In the genomic region with DNA sequence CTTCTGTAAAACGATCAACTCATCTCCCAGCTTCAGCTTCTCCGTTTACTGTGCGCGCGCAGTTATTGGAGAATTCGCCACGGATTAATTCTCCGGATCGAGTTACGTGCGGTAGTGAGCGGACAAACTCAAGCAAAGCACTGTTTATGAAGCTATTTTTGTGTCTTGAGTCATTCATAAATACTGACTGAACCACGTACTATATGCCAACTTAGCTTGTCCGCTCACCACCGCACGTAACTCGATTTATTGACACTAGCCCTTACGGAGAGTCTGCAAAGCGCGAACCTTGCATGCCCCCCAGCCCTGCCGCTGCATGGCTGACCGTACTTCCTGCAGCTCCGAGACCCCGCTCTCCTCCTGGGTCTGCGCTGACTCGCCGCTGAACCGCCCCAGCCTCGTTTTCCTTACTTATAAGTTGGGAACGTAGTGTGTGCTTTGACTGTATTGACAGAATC, we compare ENCODE assay signal across 8 cellular contexts.
A peak's percentile ranks its signal among the peaks of the same experiment; 100 is the strongest.
DNase-seq lines count a peak whose midpoint lies in the region; ATAC-seq lines count a peak whose summit lies in the region.

No MANE protein-coding gene starts in this region.

- H3K36me3 ChIP-seq in iPS-15b (ENCODE audit: control insufficient read depth, insufficient read depth, low read length), result no peaks in the 10 kb centered on the region

- H3K4me3 ChIP-seq in iPS-15b (ENCODE audit: low read depth, low read length) (peak overlapping the region; percentile 81), skin epidermis (peak overlapping the region; percentile 61 to 100 (median 94))

- no peaks in the 10 kb centered on the region for H3K9me3 ChIP-seq in iPS-15b (ENCODE audit: control insufficient read depth, insufficient read depth, low read length)

- H3K27ac Mint-ChIP-seq in activated T-cell treated with anti-CD3 and anti-CD28 coated beads, Interleukin-2, amount 50 U/mL, for 24 hours, result peak overlapping the region; percentile 86

- peaks cover 4% of the 10 kb centered on the region for H3K27me3 ChIP-seq in iPS-15b (ENCODE audit: control insufficient read depth, insufficient read depth, low read length)

- H3K4me3 Mint-ChIP-seq in activated T-cell treated with anti-CD3 and anti-CD28 coated beads, Interleukin-2, amount 50 U/mL, for 24 hours, result peak overlapping the region; percentile 94

- peak overlapping the region in 18 of 21 experiments; percentile 67 to 97 (median 88) for H3K27ac ChIP-seq in skin epidermis

- peaks cover 29% of the 10 kb centered on the region for H3K36me3 Mint-ChIP-seq in activated T-cell treated with anti-CD3 and anti-CD28 coated beads, Interleukin-2, amount 50 U/mL, for 24 hours (ENCODE audit: low read depth)

- no peak for DNase-seq in activated T-cell treated with anti-CD3 and anti-CD28 coated beads, Interleukin-2, amount 50 U/mL, for 24 hours
- no peak for DNase-seq in activated T-cell treated with anti-CD3 and anti-CD28 coated beads for 4 hours
- peak; percentile 75 for DNase-seq in NCI-H69 (lab: John Stamatoyannopoulos, UW)
- DNase-seq in astrocyte of the hippocampus (ENCODE audit: low read depth, low spot score), result peak; percentile 56
- DNase-seq in NCI-H226, result no peak

- H3K9me3 Mint-ChIP-seq in activated T-cell treated with anti-CD3 and anti-CD28 coated beads, Interleukin-2, amount 50 U/mL, for 24 hours, result no peaks in the 10 kb centered on the region

- peaks cover 43% of the 10 kb centered on the region for H3K4me1 Mint-ChIP-seq in activated T-cell treated with anti-CD3 and anti-CD28 coated beads, Interleukin-2, amount 50 U/mL, for 24 hours (ENCODE audit: low read depth)

- peaks cover 4% of the 10 kb centered on the region for H3K4me1 ChIP-seq in iPS-15b (ENCODE audit: control insufficient read depth, insufficient read depth, low read length)

- peak overlapping the region; percentile 63 for H3K9ac ChIP-seq in iPS-15b (ENCODE audit: low read depth, low read length)

- ATAC-seq in HG02840 (IDR thresholded peaks at IDR 0.05; ENCODE audit: low FRiP score, unreplicated experiment), result peak; percentile 20

- H3K27me3 Mint-ChIP-seq in activated T-cell treated with anti-CD3 and anti-CD28 coated beads, Interleukin-2, amount 50 U/mL, for 24 hours, result no peaks in the 10 kb centered on the region

Comparison
In these comparisons a context has a peak if more than half of its experiments do, and no peak if none do; other contexts are left out.
1. DNase-seq: peak in NCI-H69 (single experiment) and astrocyte of the hippocampus (single experiment); none in activated T-cell treated with anti-CD3 and anti-CD28 coated beads, Interleukin-2, amount 50 U/mL, for 24 hours (single experiment), activated T-cell treated with anti-CD3 and anti-CD28 coated beads for 4 hours (single experiment) and NCI-H226 (single experiment).